1 cellular context compared by ENCODE assay signal in the genomic region with DNA sequence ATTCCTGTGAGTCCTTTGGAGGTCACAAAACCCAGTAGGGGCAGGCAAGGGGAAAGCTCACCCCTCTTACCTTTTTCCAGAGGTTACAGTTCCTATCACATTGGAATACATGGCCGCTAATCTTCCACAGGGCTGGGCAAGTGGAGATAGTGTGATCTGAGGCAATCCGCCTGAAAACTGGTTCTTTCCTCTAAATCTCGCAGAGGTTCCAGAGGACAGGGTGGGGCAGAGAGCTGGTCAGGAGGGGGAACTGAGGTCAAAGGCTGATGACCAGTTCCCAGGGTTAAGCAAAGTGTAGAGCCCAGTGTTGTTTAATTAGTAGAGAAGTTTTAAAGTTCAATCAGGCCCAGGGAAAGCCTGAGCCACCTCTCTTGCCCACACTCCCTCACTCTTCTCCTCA.
TF ChIP-seq lines count a peak whose summit lies in the region.

A gene (minus strand): TSS at position 179 of the 400 bp plus-strand sequence. CDS start 68 bp downstream, at position 111.

TF ChIP-seq in HepG2, 621 proteins besides CTCF, POLR2A, EP300 and RAD21 (continued from another document and continues in another):
- TF ChIP-seq ZNF7 (CRISPR knock-in tag; IDR thresholded peaks at IDR 0.05) (no peak), ZNF782 (CRISPR knock-in tag; IDR thresholded peaks at IDR 0.05; ENCODE audit: borderline replicate concordance) (no peak), ARNT2 (CRISPR knock-in tag; IDR thresholded peaks at IDR 0.05; ENCODE audit: low read depth) (no peak), NFE2 (CRISPR knock-in tag; IDR thresholded peaks at IDR 0.05) (no peak), GZF1 (CRISPR knock-in tag; IDR thresholded peaks at IDR 0.05) (no peak), MAFF (IDR thresholded peaks at IDR 0.05; ENCODE audit: low read depth, low read length) (no peak), ASH2L (IDR thresholded peaks at IDR 0.05; ENCODE audit: insufficient read length, low read depth, low read length) (no peak), HMG20A (CRISPR knock-in tag; IDR thresholded peaks at IDR 0.05; ENCODE audit: borderline replicate concordance) (0 out of 2 replicates have a peak, but pooled peaks have one; percentile 19), GATAD2A (CRISPR knock-in tag; IDR thresholded peaks at IDR 0.05) (0 out of 2 replicates have a peak, but pooled peaks have one; percentile 11), ZFP90 (CRISPR knock-in tag; IDR thresholded peaks at IDR 0.05; ENCODE audit: borderline replicate concordance) (no peak), ELF4 (CRISPR knock-in tag; IDR thresholded peaks at IDR 0.05; ENCODE audit: borderline replicate concordance) (no peak), ESRRA (CRISPR knock-in tag; IDR thresholded peaks at IDR 0.05; ENCODE audit: low read depth) (peak; percentile 56), NCOA5 (CRISPR knock-in tag; IDR thresholded peaks at IDR 0.05) (no peak), ZKSCAN1 (IDR thresholded peaks at IDR 0.05; ENCODE audit: low read length) (no peak), SPEN (CRISPR knock-in tag; IDR thresholded peaks at IDR 0.05; ENCODE audit: low read depth) (peak; percentile 55; the same call in 1 of the 2 replicates), ZNF652 (CRISPR knock-in tag; IDR thresholded peaks at IDR 0.05; ENCODE audit: borderline replicate concordance, low read depth) (peak; percentile 15; the same call in 1 of the 2 replicates), ZNF552 (CRISPR knock-in tag; IDR thresholded peaks at IDR 0.05; ENCODE audit: borderline replicate concordance) (no peak), ZNF383 (CRISPR knock-in tag; IDR thresholded peaks at IDR 0.05; ENCODE audit: borderline replicate concordance) (no peak), NFKBIZ (CRISPR knock-in tag; IDR thresholded peaks at IDR 0.05) (0 out of 2 replicates have a peak, but pooled peaks have one; percentile 33), ARNT (IDR thresholded peaks at IDR 0.05) (no peak), CBX1 (IDR thresholded peaks at IDR 0.05; ENCODE audit: low read depth) (no peak), SAP130 (CRISPR knock-in tag; IDR thresholded peaks at IDR 0.05; ENCODE audit: low read depth) (peak; percentile 53), ZBTB21 (CRISPR knock-in tag; IDR thresholded peaks at IDR 0.05) (no peak), ZMYM2 (CRISPR knock-in tag; IDR thresholded peaks at IDR 0.05) (peak; percentile 49; the same call in 1 of the 2 replicates), MAZ (IDR thresholded peaks at IDR 0.05; ENCODE audit: borderline replicate concordance, low read depth, low read length) (peak; percentile 26; the same call in 1 of the 2 replicates), MAZ (CRISPR knock-in tag; IDR thresholded peaks at IDR 0.05; ENCODE audit: low read depth) (peak; percentile 51; the same call in 1 of the 2 replicates), CEBPB (IDR thresholded peaks at IDR 0.05; ENCODE audit: borderline replicate concordance, low read depth, low read length) (peak; percentile 63; the same call in 1 of the 2 replicates)
- TF ChIP-seq, protein P1, sequence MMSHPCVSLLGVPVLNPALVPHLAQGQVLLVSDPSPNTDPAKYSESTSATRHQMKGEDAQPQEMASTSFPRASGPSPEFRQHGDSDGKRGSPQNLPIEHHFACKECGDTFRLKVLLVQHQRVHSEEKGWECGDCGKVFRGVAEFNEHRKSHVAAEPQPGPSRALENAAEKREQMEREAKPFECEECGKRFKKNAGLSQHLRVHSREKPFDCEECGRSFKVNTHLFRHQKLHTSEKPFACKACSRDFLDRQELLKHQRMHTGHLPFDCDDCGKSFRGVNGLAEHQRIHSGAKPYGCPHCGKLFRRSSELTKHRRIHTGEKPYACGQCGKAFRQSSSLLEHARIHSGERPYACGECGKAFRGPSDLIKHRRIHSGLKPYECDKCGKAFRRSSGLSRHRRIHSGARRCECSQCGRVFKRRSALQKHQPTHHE (CRISPR knock-in tag; IDR thresholded peaks at IDR 0.05; ENCODE audit: borderline replicate concordance): no peak
- TF ChIP-seq, protein P2, sequence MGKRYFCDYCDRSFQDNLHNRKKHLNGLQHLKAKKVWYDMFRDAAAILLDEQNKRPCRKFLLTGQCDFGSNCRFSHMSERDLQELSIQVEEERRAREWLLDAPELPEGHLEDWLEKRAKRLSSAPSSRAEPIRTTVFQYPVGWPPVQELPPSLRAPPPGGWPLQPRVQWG (CRISPR knock-in tag; IDR thresholded peaks at IDR 0.05; ENCODE audit: borderline replicate concordance, low read depth): no peak
- TF ChIP-seq, protein P3, sequence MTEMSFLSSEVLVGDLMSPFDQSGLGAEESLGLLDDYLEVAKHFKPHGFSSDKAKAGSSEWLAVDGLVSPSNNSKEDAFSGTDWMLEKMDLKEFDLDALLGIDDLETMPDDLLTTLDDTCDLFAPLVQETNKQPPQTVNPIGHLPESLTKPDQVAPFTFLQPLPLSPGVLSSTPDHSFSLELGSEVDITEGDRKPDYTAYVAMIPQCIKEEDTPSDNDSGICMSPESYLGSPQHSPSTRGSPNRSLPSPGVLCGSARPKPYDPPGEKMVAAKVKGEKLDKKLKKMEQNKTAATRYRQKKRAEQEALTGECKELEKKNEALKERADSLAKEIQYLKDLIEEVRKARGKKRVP (CRISPR knock-in tag; IDR thresholded peaks at IDR 0.05): peak in 1 of 2 experiments; percentile 71; a peak in 1 of 4 replicates
- TF ChIP-seq, protein P4, sequence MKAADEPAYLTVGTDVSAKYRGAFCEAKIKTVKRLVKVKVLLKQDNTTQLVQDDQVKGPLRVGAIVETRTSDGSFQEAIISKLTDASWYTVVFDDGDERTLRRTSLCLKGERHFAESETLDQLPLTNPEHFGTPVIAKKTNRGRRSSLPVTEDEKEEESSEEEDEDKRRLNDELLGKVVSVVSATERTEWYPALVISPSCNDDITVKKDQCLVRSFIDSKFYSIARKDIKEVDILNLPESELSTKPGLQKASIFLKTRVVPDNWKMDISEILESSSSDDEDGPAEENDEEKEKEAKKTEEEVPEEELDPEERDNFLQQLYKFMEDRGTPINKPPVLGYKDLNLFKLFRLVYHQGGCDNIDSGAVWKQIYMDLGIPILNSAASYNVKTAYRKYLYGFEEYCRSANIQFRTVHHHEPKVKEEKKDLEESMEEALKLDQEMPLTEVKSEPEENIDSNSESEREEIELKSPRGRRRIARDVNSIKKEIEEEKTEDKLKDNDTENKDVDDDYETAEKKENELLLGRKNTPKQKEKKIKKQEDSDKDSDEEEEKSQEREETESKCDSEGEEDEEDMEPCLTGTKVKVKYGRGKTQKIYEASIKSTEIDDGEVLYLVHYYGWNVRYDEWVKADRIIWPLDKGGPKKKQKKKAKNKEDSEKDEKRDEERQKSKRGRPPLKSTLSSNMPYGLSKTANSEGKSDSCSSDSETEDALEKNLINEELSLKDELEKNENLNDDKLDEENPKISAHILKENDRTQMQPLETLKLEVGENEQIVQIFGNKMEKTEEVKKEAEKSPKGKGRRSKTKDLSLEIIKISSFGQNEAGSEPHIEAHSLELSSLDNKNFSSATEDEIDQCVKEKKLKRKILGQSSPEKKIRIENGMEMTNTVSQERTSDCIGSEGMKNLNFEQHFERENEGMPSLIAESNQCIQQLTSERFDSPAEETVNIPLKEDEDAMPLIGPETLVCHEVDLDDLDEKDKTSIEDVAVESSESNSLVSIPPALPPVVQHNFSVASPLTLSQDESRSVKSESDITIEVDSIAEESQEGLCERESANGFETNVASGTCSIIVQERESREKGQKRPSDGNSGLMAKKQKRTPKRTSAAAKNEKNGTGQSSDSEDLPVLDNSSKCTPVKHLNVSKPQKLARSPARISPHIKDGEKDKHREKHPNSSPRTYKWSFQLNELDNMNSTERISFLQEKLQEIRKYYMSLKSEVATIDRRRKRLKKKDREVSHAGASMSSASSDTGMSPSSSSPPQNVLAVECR (CRISPR knock-in tag; IDR thresholded peaks at IDR 0.05; ENCODE audit: borderline replicate concordance): peak; percentile 70; the same call in 1 of the 2 replicates
- TF ChIP-seq, protein P5, sequence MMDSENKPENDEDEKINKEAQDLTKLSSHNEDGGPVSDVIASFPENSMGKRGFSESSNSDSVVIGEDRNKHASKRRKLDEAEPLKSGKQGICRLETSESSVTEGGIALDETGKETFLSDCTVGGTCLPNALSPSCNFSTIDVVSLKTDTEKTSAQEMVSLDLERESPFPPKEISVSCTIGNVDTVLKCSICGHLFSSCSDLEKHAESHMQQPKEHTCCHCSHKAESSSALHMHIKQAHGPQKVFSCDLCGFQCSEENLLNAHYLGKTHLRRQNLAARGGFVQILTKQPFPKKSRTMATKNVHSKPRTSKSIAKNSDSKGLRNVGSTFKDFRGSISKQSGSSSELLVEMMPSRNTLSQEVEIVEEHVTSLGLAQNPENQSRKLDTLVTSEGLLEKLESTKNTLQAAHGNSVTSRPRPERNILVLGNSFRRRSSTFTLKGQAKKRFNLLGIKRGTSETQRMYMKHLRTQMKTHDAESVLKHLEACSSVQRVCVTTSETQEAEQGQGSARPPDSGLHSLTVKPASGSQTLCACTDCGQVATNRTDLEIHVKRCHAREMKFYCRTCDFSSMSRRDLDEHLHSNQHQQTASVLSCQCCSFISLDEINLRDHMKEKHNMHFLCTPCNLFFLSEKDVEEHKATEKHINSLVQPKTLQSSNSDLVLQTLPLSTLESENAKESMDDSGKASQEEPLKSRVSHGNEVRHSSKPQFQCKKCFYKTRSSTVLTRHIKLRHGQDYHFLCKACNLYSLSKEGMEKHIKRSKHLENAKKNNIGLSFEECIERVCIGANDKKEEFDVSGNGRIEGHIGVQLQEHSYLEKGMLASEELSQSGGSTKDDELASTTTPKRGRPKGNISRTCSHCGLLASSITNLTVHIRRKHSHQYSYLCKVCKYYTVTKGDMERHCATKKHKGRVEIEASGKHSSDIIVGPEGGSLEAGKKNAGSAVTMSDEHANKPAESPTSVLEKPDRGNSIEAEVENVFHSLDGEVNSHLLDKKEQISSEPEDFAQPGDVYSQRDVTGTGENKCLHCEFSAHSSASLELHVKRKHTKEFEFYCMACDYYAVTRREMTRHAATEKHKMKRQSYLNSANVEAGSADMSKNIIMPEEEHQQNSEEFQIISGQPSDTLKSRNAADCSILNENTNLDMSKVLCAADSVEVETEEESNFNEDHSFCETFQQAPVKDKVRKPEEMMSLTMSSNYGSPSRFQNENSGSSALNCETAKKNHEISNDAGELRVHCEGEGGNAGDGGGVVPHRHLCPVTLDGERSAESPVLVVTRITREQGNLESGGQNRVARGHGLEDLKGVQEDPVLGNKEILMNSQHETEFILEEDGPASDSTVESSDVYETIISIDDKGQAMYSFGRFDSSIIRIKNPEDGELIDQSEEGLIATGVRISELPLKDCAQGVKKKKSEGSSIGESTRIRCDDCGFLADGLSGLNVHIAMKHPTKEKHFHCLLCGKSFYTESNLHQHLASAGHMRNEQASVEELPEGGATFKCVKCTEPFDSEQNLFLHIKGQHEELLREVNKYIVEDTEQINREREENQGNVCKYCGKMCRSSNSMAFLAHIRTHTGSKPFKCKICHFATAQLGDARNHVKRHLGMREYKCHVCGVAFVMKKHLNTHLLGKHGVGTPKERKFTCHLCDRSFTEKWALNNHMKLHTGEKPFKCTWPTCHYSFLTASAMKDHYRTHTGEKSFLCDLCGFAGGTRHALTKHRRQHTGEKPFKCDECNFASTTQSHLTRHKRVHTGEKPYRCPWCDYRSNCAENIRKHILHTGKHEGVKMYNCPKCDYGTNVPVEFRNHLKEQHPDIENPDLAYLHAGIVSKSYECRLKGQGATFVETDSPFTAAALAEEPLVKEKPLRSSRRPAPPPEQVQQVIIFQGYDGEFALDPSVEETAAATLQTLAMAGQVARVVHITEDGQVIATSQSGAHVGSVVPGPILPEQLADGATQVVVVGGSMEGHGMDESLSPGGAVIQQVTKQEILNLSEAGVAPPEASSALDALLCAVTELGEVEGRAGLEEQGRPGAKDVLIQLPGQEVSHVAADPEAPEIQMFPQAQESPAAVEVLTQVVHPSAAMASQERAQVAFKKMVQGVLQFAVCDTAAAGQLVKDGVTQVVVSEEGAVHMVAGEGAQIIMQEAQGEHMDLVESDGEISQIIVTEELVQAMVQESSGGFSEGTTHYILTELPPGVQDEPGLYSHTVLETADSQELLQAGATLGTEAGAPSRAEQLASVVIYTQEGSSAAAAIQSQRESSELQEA (CRISPR knock-in tag; IDR thresholded peaks at IDR 0.05; ENCODE audit: not compliant biosample characterization): no peak
- TF ChIP-seq, protein P6, sequence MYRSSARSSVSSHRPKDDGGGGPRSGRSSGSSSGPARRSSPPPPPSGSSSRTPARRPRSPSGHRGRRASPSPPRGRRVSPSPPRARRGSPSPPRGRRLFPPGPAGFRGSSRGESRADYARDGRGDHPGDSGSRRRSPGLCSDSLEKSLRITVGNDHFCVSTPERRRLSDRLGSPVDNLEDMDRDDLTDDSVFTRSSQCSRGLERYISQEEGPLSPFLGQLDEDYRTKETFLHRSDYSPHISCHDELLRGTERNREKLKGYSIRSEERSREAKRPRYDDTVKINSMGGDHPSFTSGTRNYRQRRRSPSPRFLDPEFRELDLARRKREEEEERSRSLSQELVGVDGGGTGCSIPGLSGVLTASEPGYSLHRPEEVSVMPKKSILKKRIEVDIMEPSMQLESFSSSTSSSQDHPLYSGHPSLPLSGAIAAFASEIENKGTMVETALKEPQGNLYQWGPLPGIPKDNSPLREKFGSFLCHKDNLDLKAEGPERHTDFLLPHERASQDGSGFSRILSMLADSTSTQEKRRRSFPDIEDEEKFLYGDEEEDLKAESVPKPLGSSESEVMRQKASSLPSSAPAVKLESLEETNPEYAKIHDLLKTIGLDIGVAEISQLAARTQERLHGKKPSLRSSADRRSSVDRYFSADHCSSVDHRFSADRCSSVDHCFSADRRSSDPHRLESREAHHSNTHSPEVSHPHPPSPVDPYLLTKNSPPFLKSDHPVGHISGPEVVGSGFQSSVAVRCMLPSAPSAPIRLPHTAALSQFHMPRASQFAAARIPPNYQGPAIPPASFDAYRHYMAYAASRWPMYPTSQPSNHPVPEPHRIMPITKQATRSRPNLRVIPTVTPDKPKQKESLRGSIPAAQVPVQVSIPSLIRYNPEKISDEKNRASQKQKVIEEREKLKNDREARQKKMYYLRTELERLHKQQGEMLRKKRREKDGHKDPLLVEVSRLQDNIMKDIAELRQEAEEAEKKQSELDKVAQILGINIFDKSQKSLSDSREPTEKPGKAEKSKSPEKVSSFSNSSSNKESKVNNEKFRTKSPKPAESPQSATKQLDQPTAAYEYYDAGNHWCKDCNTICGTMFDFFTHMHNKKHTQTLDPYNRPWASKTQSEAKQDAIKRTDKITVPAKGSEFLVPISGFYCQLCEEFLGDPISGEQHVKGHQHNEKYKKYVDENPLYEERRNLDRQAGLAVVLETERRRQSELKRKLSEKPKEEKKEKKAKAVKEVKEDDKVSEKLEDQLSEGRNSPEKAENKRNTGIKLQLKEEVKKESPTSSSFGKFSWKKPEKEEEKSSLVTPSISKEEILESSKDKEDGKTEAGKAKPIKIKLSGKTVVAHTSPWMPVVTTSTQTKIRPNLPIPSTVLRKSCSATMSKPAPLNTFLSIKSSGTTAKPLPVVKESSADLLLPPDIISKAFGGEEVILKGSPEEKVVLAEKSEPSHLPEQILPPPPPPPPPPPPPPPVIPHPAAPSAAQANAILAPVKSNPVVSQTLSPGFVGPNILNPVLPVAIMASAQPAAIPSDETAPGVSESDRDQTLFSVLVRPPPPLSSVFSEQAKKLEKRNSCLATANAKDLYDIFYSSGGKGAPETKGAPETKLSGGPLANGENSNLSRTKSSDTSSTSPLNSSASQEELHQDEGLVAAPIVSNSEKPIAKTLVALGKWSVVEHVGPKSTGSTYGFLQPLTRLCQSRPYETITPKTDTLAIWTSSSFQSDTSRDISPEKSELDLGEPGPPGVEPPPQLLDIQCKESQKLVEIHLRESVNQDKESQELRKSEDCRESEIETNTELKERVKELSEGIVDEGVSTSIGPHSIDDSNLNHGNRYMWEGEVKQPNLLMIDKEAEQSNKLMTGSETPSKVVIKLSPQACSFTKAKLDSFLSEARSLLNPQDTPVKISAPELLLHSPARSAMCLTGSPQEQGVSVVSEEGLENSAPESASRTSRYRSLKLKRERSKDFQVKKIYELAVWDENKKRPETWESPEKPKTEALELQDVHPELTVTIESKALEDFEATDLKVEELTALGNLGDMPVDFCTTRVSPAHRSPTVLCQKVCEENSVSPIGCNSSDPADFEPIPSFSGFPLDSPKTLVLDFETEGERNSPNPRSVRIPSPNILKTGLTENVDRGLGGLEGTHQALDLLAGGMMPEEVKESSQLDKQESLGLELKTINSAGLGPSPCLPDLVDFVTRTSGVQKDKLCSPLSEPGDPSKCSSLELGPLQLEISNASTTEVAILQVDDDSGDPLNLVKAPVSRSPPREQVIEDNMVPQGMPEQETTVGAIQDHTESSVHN (CRISPR knock-in tag; IDR thresholded peaks at IDR 0.05): no peak
